Comparison of ENCODE assay signal across 8 cellular contexts in genomic region chr12:12032771-12033588, GRCh38. TPM values are rescaled to one million over a fixed set of nuclear protein-coding genes. Genes with fewer than 3 reads are reported as not detected.
DNase-seq lines count a peak whose midpoint lies in the region; ATAC-seq and TF ChIP-seq lines count a peak whose summit lies in the region.

No MANE protein-coding gene starts in this region.

- ATAC-seq in HG03565 (IDR thresholded peaks at IDR 0.05; ENCODE audit: unreplicated experiment): no peak

- H3K9me3 ChIP-seq in MG63: no peaks in the 10 kb centered on the region
- H3K9me3 ChIP-seq in SJCRH30 (replicated peaks): no peaks in the 10 kb centered on the region; the same call in 1 of the 2 replicates
- no peaks in the 10 kb centered on the region for H3K9me3 ChIP-seq in neuronal stem cell (replicated peaks in 1 of 2; ENCODE audit: control insufficient read depth in 2 of 2, insufficient read depth in 1 of 2, low read depth in 1 of 2, low read length in 2 of 2)
- H3K9me3 ChIP-seq in testis: no peaks in the 10 kb centered on the region

- no peak overlapping the region for H4K8ac ChIP-seq in neuronal stem cell (ENCODE audit: low read depth, low read length)

- peaks cover 2% of the 10 kb centered on the region for H3K36me3 Mint-ChIP-seq in activated naive CD4-positive, alpha-beta T cell treated with anti-CD3 and anti-CD28 coated beads, Interleukin-2, amount 50 U/mL, for 24 hours

- intact Hi-C loops in testis (cut with DNase I; ENCODE audit: low total_unique reads): loop anchor here (5.0 kb wide), 1 partner anchor 451 kb away; no protein-coding TSS in a partner anchor

- H4K91ac ChIP-seq in neuronal stem cell (ENCODE audit: low read depth, low read length, poor library complexity): no peak overlapping the region

- H3K4me3 ChIP-seq in MG63 (peak overlapping the region; percentile 7; the same call in 1 of the 2 replicates), SJCRH30 (no peak overlapping the region), neuronal stem cell (ENCODE audit: low read length in 2 of 2) (peak overlapping the region in 1 of 2 donors; percentile 29), testis (peak overlapping the region; percentile 19 to 27)

- no peak overlapping the region for H3K4ac ChIP-seq in neuronal stem cell (ENCODE audit: low read length)

- H3K79me1 ChIP-seq in neuronal stem cell (ENCODE audit: low read depth, low read length): no peaks in the 10 kb centered on the region

- TF ChIP-seq POLR2A in testis (IDR thresholded peaks at IDR 0.05): no peak

- no peak overlapping the region for H2BK5ac ChIP-seq in neuronal stem cell (ENCODE audit: low read length)

- H2BK120ac ChIP-seq in neuronal stem cell (ENCODE audit: low read depth, low read length): no peak overlapping the region

- no peak overlapping the region for H2BK15ac ChIP-seq in neuronal stem cell (ENCODE audit: low read length)

- H3K4me1 Mint-ChIP-seq in activated naive CD4-positive, alpha-beta T cell treated with anti-CD3 and anti-CD28 coated beads, Interleukin-2, amount 50 U/mL, for 24 hours: peaks cover 23% of the 10 kb centered on the region

- peak overlapping the region; percentile 79 for H3K4me2 ChIP-seq in neuronal stem cell (ENCODE audit: insufficient read depth, low read length, poor library complexity, severe bottlenecking)

- H3K27me3 ChIP-seq in MG63 (no peaks in the 10 kb centered on the region), SJCRH30 (no peaks in the 10 kb centered on the region), neuronal stem cell (ENCODE audit: control insufficient read depth in 3 of 3, insufficient read depth in 3 of 3, low read depth in 1 of 3, low read length in 3 of 3) (no peaks in the 10 kb centered on the region), testis (no peaks in the 10 kb centered on the region)

- peak; percentile 57 for DNase-seq in GM10248 (ENCODE audit: extremely low spot score)
- peak; percentile 45 for DNase-seq in MG63
- peak; percentile 56 to 82 for DNase-seq in SJCRH30
- DNase-seq in globus pallidus (ENCODE audit: low spot score): peak; percentile 81
- DNase-seq in neuronal stem cell (ENCODE audit: low spot score): peak; percentile 78
- peak; percentile 86 for DNase-seq in testis

- CTCF ChIA-PET in GM10248 (lab: Yijun Ruan, JAX): interaction anchor here (0.6 to 4.0 kb wide), 92 partner anchors 8 to 805 kb away, joined by 3 to 133 read pairs (median 4); partner anchors contain the start of genes BORCS5 and LRP6

- POLR2A ChIA-PET in GM10248 (lab: Yijun Ruan, JAX): interaction anchor here (0.5 kb wide), 1 partner anchor 16 kb away, joined by 11 read pairs; no protein-coding TSS in a partner anchor

- H3K36me3 ChIP-seq in MG63 (no peaks in the 10 kb centered on the region), SJCRH30 (no peaks in the 10 kb centered on the region), neuronal stem cell (replicated peaks in 1 of 2; ENCODE audit: control insufficient read depth in 2 of 2, insufficient read depth in 2 of 2, low read length in 2 of 2) (no peaks in the 10 kb centered on the region), testis (ENCODE audit: low read depth, missing control alignments) (no peaks in the 10 kb centered on the region)

- no peak overlapping the region for H3K9ac ChIP-seq in neuronal stem cell (ENCODE audit: low read depth, low read length, poor library complexity)

- H3K27ac Mint-ChIP-seq in activated naive CD4-positive, alpha-beta T cell treated with anti-CD3 and anti-CD28 coated beads, Interleukin-2, amount 50 U/mL, for 24 hours: peak overlapping the region; percentile 84

- no peak overlapping the region for H2BK12ac ChIP-seq in neuronal stem cell (ENCODE audit: low read length)

- peak overlapping the region; percentile 28 for H3K14ac ChIP-seq in neuronal stem cell (ENCODE audit: low read length)

- peak overlapping the region; percentile 88 for H2AFZ ChIP-seq in neuronal stem cell (ENCODE audit: low read length)

- peak overlapping the region; percentile 8 for H3K18ac ChIP-seq in neuronal stem cell (ENCODE audit: low read length)

- TF ChIP-seq CTCF in GM10248 (IDR thresholded peaks at IDR 0.05; ENCODE audit: control extremely low read depth, extremely low read depth, low read depth, missing control alignments): peak; percentile 81
- TF ChIP-seq CTCF in testis (IDR thresholded peaks at IDR 0.05): peak; percentile 74 to 91 (median 90)

- H3K4me1 ChIP-seq in SJCRH30 (no peaks in the 10 kb centered on the region), neuronal stem cell (ENCODE audit: control insufficient read depth in 2 of 2, insufficient read depth in 1 of 2, low read depth in 1 of 2, low read length in 2 of 2) (no peaks in the 10 kb centered on the region), testis (peaks cover 5% of the 10 kb centered on the region)

- peak overlapping the region; percentile 86 for H3K4me3 Mint-ChIP-seq in activated naive CD4-positive, alpha-beta T cell treated with anti-CD3 and anti-CD28 coated beads, Interleukin-2, amount 50 U/mL, for 24 hours

- no CpG with 5 or more reads among the region's 24 CpGs for WGBS in neuronal stem cell (ENCODE audit: extremely low coverage in 2 of 2, insufficient read length in 2 of 2, insufficient replicate concordance in 1 of 2), 2 donors
- 2 to 3% methylated on average over 24 of the region's 24 CpGs for WGBS in testis, 2 donors

- H3K27me3 Mint-ChIP-seq in activated naive CD4-positive, alpha-beta T cell treated with anti-CD3 and anti-CD28 coated beads, Interleukin-2, amount 50 U/mL, for 24 hours: no peaks in the 10 kb centered on the region

- no peaks in the 10 kb centered on the region for H3K9me3 Mint-ChIP-seq in activated naive CD4-positive, alpha-beta T cell treated with anti-CD3 and anti-CD28 coated beads, Interleukin-2, amount 50 U/mL, for 24 hours

- H3K23ac ChIP-seq in neuronal stem cell (ENCODE audit: low read depth, low read length, poor library complexity): no peak overlapping the region

- H2AK5ac ChIP-seq in neuronal stem cell (ENCODE audit: low read depth, low read length): no peak overlapping the region

- H3K27ac ChIP-seq in SJCRH30 (no peak overlapping the region), neuronal stem cell (replicated peaks; ENCODE audit: low read length) (no peak overlapping the region), testis (peak overlapping the region; percentile 50 to 57)

RNA-seq across cellular contexts. Expression of gene BCL2L14, which starts 37.8 kb away (rescaled TPM):
- not detected in 2 replicates for total RNA-seq in MG63 (2014; rRNA removed; shearing (Covaris generic); ENCODE audit: low replicate concordance)
- not detected in 2 replicates for total RNA-seq in SJCRH30 (2014; rRNA removed; shearing (Covaris generic))
- not detected for polyA plus RNA-seq in neuronal stem cell (2013, experiment 1 of 2)
- polyA plus RNA-seq in neuronal stem cell (2013, experiment 2 of 2): not detected
- 10 to 100 TPM; 18.8 to 51.4 TPM for total RNA-seq in testis
- 79.9 TPM for polyA plus RNA-seq in testis (ENCODE audit: insufficient read depth, low read depth, low replicate concordance)

Comparison
In these comparisons a context has a peak if more than half of its experiments do, and no peak if none do; other contexts are left out.
1. H3K27ac ChIP-seq: peak in testis (2 of 2); none in SJCRH30 (single experiment) and neuronal stem cell (single experiment).
2. RNA of gene BCL2L14, which starts 37.8 kb away (total RNA-seq): 18.8 to 51.4 TPM in testis; not detected in MG63 and not detected in SJCRH30; every median in the first group is over 10 times any median in the second.
3. Peak in every context shown above with its lines, with median percentiles within 50 percentile points of each other: DNase-seq.